Comparison of ENCODE assay signal across 10 cellular contexts in the genomic region with DNA sequence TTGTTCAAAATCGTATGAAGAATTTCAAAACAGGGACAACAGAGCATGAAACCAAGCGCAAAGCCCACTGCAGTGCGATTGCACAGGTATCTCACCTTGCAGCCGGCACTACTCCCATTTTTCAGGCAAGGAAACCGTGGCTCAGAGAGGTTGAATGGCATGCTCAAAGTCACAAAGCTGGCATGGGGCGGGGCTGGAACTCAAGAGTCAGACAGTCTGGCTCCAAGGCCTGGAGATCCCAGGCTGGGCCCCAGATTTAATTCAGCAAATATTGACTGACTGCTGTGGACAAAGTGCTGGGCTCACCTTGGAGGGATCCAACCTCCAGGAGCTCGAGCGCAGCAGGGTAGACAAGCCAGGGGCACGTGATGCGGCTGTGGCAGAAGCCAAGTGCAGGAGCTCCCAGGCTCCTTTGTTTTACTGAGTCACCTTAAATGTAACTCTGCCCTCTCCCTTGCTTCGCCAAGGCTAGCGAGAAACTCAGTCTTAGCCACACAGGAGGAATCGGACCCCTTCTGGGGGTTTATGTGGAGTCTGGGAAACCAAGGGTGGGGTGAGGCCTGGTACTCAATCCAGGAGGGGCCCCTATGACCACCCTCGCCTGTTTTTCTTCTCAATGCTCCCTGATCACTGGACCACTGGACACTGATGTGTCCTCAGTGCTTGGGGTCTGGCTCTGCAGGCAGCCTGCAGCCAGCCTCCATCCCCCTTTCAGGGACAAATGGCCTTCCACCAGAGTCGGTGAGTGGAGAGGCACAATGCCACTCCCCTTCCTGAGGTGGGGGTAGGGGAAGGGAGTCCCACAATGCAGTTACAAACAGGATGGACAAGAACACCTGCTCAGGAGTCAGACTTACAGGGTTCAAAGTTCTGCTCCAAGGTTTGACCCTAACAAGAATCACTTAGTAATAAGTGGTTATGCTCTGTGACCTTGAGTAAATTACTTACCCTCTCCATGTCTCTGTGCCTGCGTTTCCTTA. TPM values are rescaled to one million over a fixed set of nuclear protein-coding genes. Genes with fewer than 3 reads are reported as not detected.
A peak's percentile ranks its signal among the peaks of the same experiment; 100 is the strongest.
DNase-seq lines count a peak whose midpoint lies in the region; ATAC-seq and TF ChIP-seq lines count a peak whose summit lies in the region.
"Had no signal": no experiment of that assay in that cellular context is flagged by ENCODE, and none has a peak within 500 bp of the region (broad histone marks: within the 10 kb centered on the region; RNA-seq: fewer than 3 reads in every experiment).

No MANE protein-coding gene starts in this region.

- H3K4me1 ChIP-seq in stomach (peaks cover 50 to 86% (median 77%) of the 10 kb centered on the region in 4 donors), testis (peaks cover 34% of the 10 kb centered on the region)

- peaks cover 19% of the 10 kb centered on the region for H3K27me3 Mint-ChIP-seq in activated CD4-positive, alpha-beta T cell treated with anti-CD3 and anti-CD28 coated beads, Interleukin-2, amount 10 ng/mL, durations not matched to agents 24 days and 14 days
- peaks cover 7 to 14% of the 10 kb centered on the region in 2 donors for H3K27me3 Mint-ChIP-seq in T-cell

- H3K9me3 ChIP-seq in stomach (no peaks in the 10 kb centered on the region), testis (no peaks in the 10 kb centered on the region)

- no peaks in the 10 kb centered on the region for H3K9me3 Mint-ChIP-seq in activated CD4-positive, alpha-beta T cell treated with anti-CD3 and anti-CD28 coated beads, Interleukin-2, amount 10 ng/mL, durations not matched to agents 24 days and 14 days
- no peaks in the 10 kb centered on the region for H3K9me3 Mint-ChIP-seq in T-cell

- H3K27me3 ChIP-seq in stomach (no peaks in the 10 kb centered on the region), testis (no peaks in the 10 kb centered on the region)

- WGBS in stomach, 5 donors, result 28 to 66% (median 47%) methylated on average over 15 to 16 of the region's 16 CpGs
- 73 to 77% methylated on average over 14 to 16 of the region's 16 CpGs for WGBS in testis, 2 donors

- TF ChIP-seq EP300 in stomach (IDR thresholded peaks at IDR 0.05), result no peak

- peak overlapping the region; percentile 83 for H3K4me3 Mint-ChIP-seq in activated CD4-positive, alpha-beta T cell treated with anti-CD3 and anti-CD28 coated beads, Interleukin-2, amount 10 ng/mL, durations not matched to agents 24 days and 14 days
- peak overlapping the region; percentile 81 to 84 (median 81) for H3K4me3 Mint-ChIP-seq in T-cell

- H3K27ac Mint-ChIP-seq in activated CD4-positive, alpha-beta T cell treated with anti-CD3 and anti-CD28 coated beads, Interleukin-2, amount 10 ng/mL, durations not matched to agents 24 days and 14 days, result no peak overlapping the region
- H3K27ac Mint-ChIP-seq in T-cell, result peak overlapping the region in 1 of 2 donors; percentile 27

- intact Hi-C loops in activated CD4-positive, alpha-beta T cell treated with anti-CD3 and anti-CD28 coated beads, Interleukin-2, amount 10 ng/mL, durations not matched to agents 24 days and 14 days (cut with micrococcal nuclease), result loop anchor here (1.0 to 10.0 kb wide), 3 partner anchors 32 to 412 kb away; no protein-coding TSS in a partner anchor
- intact Hi-C loops in left ventricle myocardium superior (cut with micrococcal nuclease), result loop anchor here (5.0 kb wide), 1 partner anchor 61 kb away; no protein-coding TSS in a partner anchor
- intact Hi-C loops in stomach (cut with DNase I; ENCODE audit: low total_unique reads), result loop anchor here (10.0 kb wide), 1 partner anchor 302 kb away; no protein-coding TSS in a partner anchor
- intact Hi-C loops in testis (cut with DNase I; ENCODE audit: low total_unique reads), result loop anchor here (5.0 kb wide), 1 partner anchor 61 kb away; no protein-coding TSS in a partner anchor

- H3K27ac ChIP-seq in stomach (peak overlapping the region; percentile 77 to 92 (median 81)), testis (no peak overlapping the region)

- peaks cover 5 to 30% (median 17%) of the 10 kb centered on the region in 4 donors for H3K36me3 ChIP-seq in stomach
- H3K36me3 ChIP-seq in testis (ENCODE audit: low read depth, missing control alignments), result no peaks in the 10 kb centered on the region

- H3K4me3 ChIP-seq in stomach, result peak overlapping the region in 2 of 4 donors; percentile 48 to 57
- no peak overlapping the region for H3K4me3 ChIP-seq in testis

- H3K4me1 Mint-ChIP-seq in activated CD4-positive, alpha-beta T cell treated with anti-CD3 and anti-CD28 coated beads, Interleukin-2, amount 10 ng/mL, durations not matched to agents 24 days and 14 days, result peaks cover 20% of the 10 kb centered on the region
- H3K4me1 Mint-ChIP-seq in T-cell, result peaks cover 20 to 32% (median 20%) of the 10 kb centered on the region in 3 donors

- TF ChIP-seq CTCF in stomach (IDR thresholded peaks at IDR 0.05) (peak in 1 of 7 experiments; percentile 7), testis (IDR thresholded peaks at IDR 0.05) (no peak)

- POLR2A ChIA-PET in T-cell (lab: Charles Lee), result interaction anchor here (0.6 to 0.8 kb wide), 3 partner anchors 17 to 170 kb away, joined by 3 read pairs; partner anchors contain the start of genes EME1 (in 1 of the 2) and MRPL27 (in 1 of the 2)

- H3K36me3 Mint-ChIP-seq in activated CD4-positive, alpha-beta T cell treated with anti-CD3 and anti-CD28 coated beads, Interleukin-2, amount 10 ng/mL, durations not matched to agents 24 days and 14 days (ENCODE audit: low read depth), result no peaks in the 10 kb centered on the region
- H3K36me3 Mint-ChIP-seq in T-cell, result no peaks in the 10 kb centered on the region

- TF ChIP-seq POLR2A in stomach (IDR thresholded peaks at IDR 0.05), result no peak
- TF ChIP-seq POLR2A in testis (IDR thresholded peaks at IDR 0.05), result no peak

- CTCF ChIA-PET in T-cell (lab: Charles Lee), result interaction anchor here in 1 of 2 donors (1.7 kb wide), 1 partner anchor 83 kb away, joined by 3 read pairs; no protein-coding TSS in a partner anchor

- no peak for DNase-seq in activated CD4-positive, alpha-beta T cell treated with anti-CD3 and anti-CD28 coated beads, Interleukin-2, amount 10 ng/mL, durations not matched to agents 24 days and 14 days
- no peak for DNase-seq in activated CD4-positive, alpha-beta T cell treated with anti-CD3 and anti-CD28 coated beads, Interleukin-2, amount 50 U/mL, for 48 hours
- DNase-seq in T-cell (no peak), left ventricle myocardium superior (peak; percentile 66), stomach (peak; percentile 94), nucleus accumbens (lab: John Stamatoyannopoulos, UW) (no peak), testis (no peak), NCI-H82 (lab: John Stamatoyannopoulos, UW) (no peak)
- DNase-seq: activated CD4-positive, alpha-beta T cell treated with anti-CD3 and anti-CD28 coated beads for 1 hour had no signal

- ATAC-seq in T-cell (replicated peaks in 1 of 4) (no peak), left ventricle myocardium superior (peak; percentile 38)

RNA-seq across cellular contexts. Expression of gene SPATA20, which starts 3.9 kb away (rescaled TPM):
- total RNA-seq in activated CD4-positive, alpha-beta T cell treated with anti-CD3 and anti-CD28 coated beads, Interleukin-2, amount 10 ng/mL, durations not matched to agents 24 days and 14 days, result 21.6 and 22.4 TPM in 2 replicates
- total RNA-seq in T-cell (10 to 100 TPM in 4 of 5 donors, 1 to 10 TPM in 1; 8.9 to 25.7 (median 20.3) TPM), left ventricle myocardium superior (68.7 TPM), stomach (1,000 to 10,000 TPM in 1 of 5 donors, 100 to 1,000 TPM in 3, 10 to 100 TPM in 1; 45.0 to 1,214 (median 194) TPM), testis (100 to 1,000 TPM; 207 to 338 TPM)
- polyA plus RNA-seq in stomach (10 to 100 TPM; 24.8 to 58.6 (median 40.6) TPM), testis (ENCODE audit: insufficient read depth, low read depth, low replicate concordance) (264 TPM)

RNA-seq across cellular contexts. Expression of gene EPN3, which starts 10.6 kb away (rescaled TPM):
- total RNA-seq in activated CD4-positive, alpha-beta T cell treated with anti-CD3 and anti-CD28 coated beads, Interleukin-2, amount 10 ng/mL, durations not matched to agents 24 days and 14 days, result not detected in 2 replicates
- total RNA-seq in T-cell, result under 1 TPM in 2 of 5 donors, not detected in 3; 0.08 to 0.44 TPM
- 33.4 TPM for total RNA-seq in left ventricle myocardium superior
- 100 to 1,000 TPM in 2 of 5 donors, 10 to 100 TPM in 2, 1 to 10 TPM in 1; 6.4 to 117 (median 49.5) TPM for total RNA-seq in stomach
- 10 to 100 TPM; 25.9 to 76.3 (median 40.6) TPM for polyA plus RNA-seq in stomach
- total RNA-seq in testis, result 1 to 10 TPM; 4.9 to 6.3 TPM
- 6.3 TPM for polyA plus RNA-seq in testis (ENCODE audit: insufficient read depth, low read depth, low replicate concordance)
- total RNA-seq: subcutaneous adipose tissue had no signal

RNA-seq across cellular contexts. Expression of gene CACNA1G, which starts 17.4 kb away (rescaled TPM):
- 0.07 TPM in 1 of 2 replicates, not detected in the other for total RNA-seq in activated CD4-positive, alpha-beta T cell treated with anti-CD3 and anti-CD28 coated beads, Interleukin-2, amount 10 ng/mL, durations not matched to agents 24 days and 14 days
- total RNA-seq in T-cell, result not detected
- 0.25 TPM for total RNA-seq in left ventricle myocardium superior
- total RNA-seq in stomach, result 1 to 10 TPM in 2 of 5 donors, not detected in 3; 2.0 to 3.7 TPM
- under 1 TPM in 2 of 3 donors, not detected in 1; 0.06 to 0.10 TPM for polyA plus RNA-seq in stomach
- total RNA-seq in testis, result 1 to 10 TPM; 1.3 to 1.7 TPM
- polyA plus RNA-seq in testis (ENCODE audit: insufficient read depth, low read depth, low replicate concordance), result 1.7 TPM

RNA-seq across cellular contexts. Expression of gene MYCBPAP, which starts 34.8 kb away (rescaled TPM):
- total RNA-seq in activated CD4-positive, alpha-beta T cell treated with anti-CD3 and anti-CD28 coated beads, Interleukin-2, amount 10 ng/mL, durations not matched to agents 24 days and 14 days, result 3.5 TPM in 2 replicates
- total RNA-seq in T-cell (1 to 10 TPM in 4 of 5 donors, under 1 TPM in 1; 0.92 to 6.9 (median 4.7) TPM), left ventricle myocardium superior (0.55 TPM), stomach (1 to 10 TPM in 3 of 5 donors, not detected in 2; 1.1 to 2.7 (median 2.6) TPM), testis (10 to 100 TPM; 75.9 to 91.7 TPM)
- polyA plus RNA-seq in stomach (under 1 TPM in 2 of 3 donors, not detected in 1; 0.25 to 0.31 TPM), testis (ENCODE audit: insufficient read depth, low read depth, low replicate concordance) (315 TPM)

Comparison
In these comparisons a context has a peak if more than half of its experiments do, and no peak if none do; other contexts are left out.
1. DNase-seq: peak in left ventricle myocardium superior (single experiment) and stomach (single experiment); none in activated CD4-positive, alpha-beta T cell treated with anti-CD3 and anti-CD28 coated beads, Interleukin-2, amount 10 ng/mL, durations not matched to agents 24 days and 14 days (single experiment), activated CD4-positive, alpha-beta T cell treated with anti-CD3 and anti-CD28 coated beads, Interleukin-2, amount 50 U/mL, for 48 hours (0 of 2), T-cell (0 of 34), nucleus accumbens (0 of 56), testis (single experiment) and NCI-H82 (single experiment).
2. H3K27ac ChIP-seq: peak in stomach (5 of 5); none in testis (0 of 2).